Comparison of ENCODE assay signal across 34 cellular contexts in the genomic region with DNA sequence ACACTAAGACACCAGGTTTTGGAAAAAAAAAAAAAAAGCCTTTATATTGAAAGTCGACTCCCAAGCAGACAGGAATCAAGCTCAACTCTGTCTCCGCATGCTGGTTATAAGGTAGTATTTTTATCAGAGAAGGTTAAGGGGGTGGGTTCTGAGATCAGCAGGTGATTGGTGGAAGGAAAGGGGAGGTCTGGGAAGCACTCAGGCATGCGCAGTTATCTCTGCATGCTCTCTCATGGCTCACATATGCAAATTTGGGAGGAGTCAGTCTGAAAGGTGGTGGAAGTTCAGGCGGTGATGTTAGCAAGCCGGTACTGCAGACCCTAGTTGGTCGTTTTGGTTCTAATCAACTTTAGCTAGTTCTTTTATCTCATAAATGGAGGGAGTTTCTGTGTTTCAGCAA.
DNase-seq lines count a peak whose midpoint lies in the region; ATAC-seq and TF ChIP-seq lines count a peak whose summit lies in the region.
"Had no signal": no experiment of that assay in that cellular context is flagged by ENCODE, and none has a peak within 500 bp of the region (broad histone marks: within the 10 kb centered on the region; RNA-seq: fewer than 3 reads in every experiment).

No MANE protein-coding gene starts in this region.

- H3K27ac Mint-ChIP-seq in activated CD4-positive, alpha-beta memory T cell treated with anti-CD3 and anti-CD28 coated beads, Interleukin-2, amount 10 ng/mL, durations not matched to agents 7 days and 5 days = no peak overlapping the region
- H3K27ac Mint-ChIP-seq: activated CD8-positive, alpha-beta T cell treated with anti-CD3 and anti-CD28 coated beads, Interleukin-2, amount 10 ng/mL, durations not matched to agents 7 days and 5 days; activated naive CD4-positive, alpha-beta T cell treated with anti-CD3 and anti-CD28 coated beads, Interleukin-2, amount 50 U/mL, for 24 hours; activated T-helper 2 cell treated with anti-CD3 and anti-CD28 coated beads, Interferon-gamma antibody, Interleukin-2, Interleukin-4, amounts not matched to agents 10 μg/mL and 5 μg/mL and 100 μg/mL, durations not matched to agents 14 hours and 24 hours and 36 hours; CD8-positive, alpha-beta memory T cell; immature natural killer cell; nephron progenitor cell; stimulated activated memory B cell treated with anti-CD40 and anti-IgM and Interleukin-4, amounts not matched to agents 10 μg/mL and 1 μg/mL and 100 μg/mL, for 72 hours; type B pancreatic cell had no signal

- no peak overlapping the region for H3K4me3 Mint-ChIP-seq in activated CD4-positive, alpha-beta memory T cell treated with anti-CD3 and anti-CD28 coated beads, Interleukin-2, amount 10 ng/mL, durations not matched to agents 7 days and 5 days
- H3K4me3 Mint-ChIP-seq: activated CD8-positive, alpha-beta T cell treated with anti-CD3 and anti-CD28 coated beads, Interleukin-2, amount 10 ng/mL, durations not matched to agents 7 days and 5 days; activated naive CD4-positive, alpha-beta T cell treated with anti-CD3 and anti-CD28 coated beads, Interleukin-2, amount 50 U/mL, for 24 hours; CD8-positive, alpha-beta memory T cell; immature natural killer cell; nephron progenitor cell; stimulated activated memory B cell treated with anti-CD40 and anti-IgM and Interleukin-4, amounts not matched to agents 10 μg/mL and 1 μg/mL and 100 μg/mL, for 72 hours; type B pancreatic cell had no signal

- H3K36me3 Mint-ChIP-seq in activated CD4-positive, alpha-beta memory T cell treated with anti-CD3 and anti-CD28 coated beads, Interleukin-2, amount 10 ng/mL, durations not matched to agents 7 days and 5 days (ENCODE audit: low read depth) = no peaks in the 10 kb centered on the region
- H3K36me3 Mint-ChIP-seq: activated naive CD4-positive, alpha-beta T cell treated with anti-CD3 and anti-CD28 coated beads, Interleukin-2, amount 50 U/mL, for 24 hours; CD8-positive, alpha-beta memory T cell; immature natural killer cell; stimulated activated memory B cell treated with anti-CD40 and anti-IgM and Interleukin-4, amounts not matched to agents 10 μg/mL and 1 μg/mL and 100 μg/mL, for 72 hours; type B pancreatic cell had no signal

- no peak overlapping the region for H3K4me3 ChIP-seq in MM.1S (ENCODE audit: low read length)
- no peak overlapping the region for H3K4me3 ChIP-seq in SK-N-MC
- H3K4me3 ChIP-seq: GM12878, heart left ventricle, MG63, ovary, SJSA1 had no signal

- no peaks in the 10 kb centered on the region for H3K4me1 Mint-ChIP-seq in activated CD4-positive, alpha-beta memory T cell treated with anti-CD3 and anti-CD28 coated beads, Interleukin-2, amount 10 ng/mL, durations not matched to agents 7 days and 5 days
- H3K4me1 Mint-ChIP-seq: activated naive CD4-positive, alpha-beta T cell treated with anti-CD3 and anti-CD28 coated beads, Interleukin-2, amount 50 U/mL, for 24 hours; CD8-positive, alpha-beta memory T cell; immature natural killer cell; stimulated activated memory B cell treated with anti-CD40 and anti-IgM and Interleukin-4, amounts not matched to agents 10 μg/mL and 1 μg/mL and 100 μg/mL, for 72 hours had no signal

- 0 out of 2 replicates have a peak, but pooled peaks cover 3% of the 10 kb centered on the region for H3K27me3 ChIP-seq in MM.1S (replicated peaks; ENCODE audit: insufficient read depth, low read length)
- H3K27me3 ChIP-seq: brain microvascular endothelial cell, heart left ventricle, ovary had no signal

- no peak for ATAC-seq in GM21515 (IDR thresholded peaks at IDR 0.05; ENCODE audit: unreplicated experiment)
- ATAC-seq: activated CD8-positive, alpha-beta T cell treated with anti-CD3 and anti-CD28 coated beads, Interleukin-2, amount 10 ng/mL, durations not matched to agents 7 days and 5 days; GM12878; HCT116; heart left ventricle; left colon; stimulated activated memory B cell treated with anti-CD40 and anti-IgM and Interleukin-4, amounts not matched to agents 10 μg/mL and 1 μg/mL and 100 μg/mL, for 72 hours had no signal

- no peak overlapping the region for H3K4me2 ChIP-seq in MM.1S (ENCODE audit: low read depth, low read length)

- no peaks in the 10 kb centered on the region for H3F3A ChIP-seq in MM.1S (ENCODE audit: insufficient read depth, low read length)

- no peaks in the 10 kb centered on the region for H3K4me1 ChIP-seq in MM.1S (ENCODE audit: low read length)
- H3K4me1 ChIP-seq: heart left ventricle, SJSA1 had no signal

- no peak for TF ChIP-seq CTCF in MM.1S (IDR thresholded peaks at IDR 0.05; ENCODE audit: low read length)

- no peaks in the 10 kb centered on the region for H3K9me3 Mint-ChIP-seq in activated CD4-positive, alpha-beta memory T cell treated with anti-CD3 and anti-CD28 coated beads, Interleukin-2, amount 10 ng/mL, durations not matched to agents 7 days and 5 days
- H3K9me3 Mint-ChIP-seq: activated naive CD4-positive, alpha-beta T cell treated with anti-CD3 and anti-CD28 coated beads, Interleukin-2, amount 50 U/mL, for 24 hours; activated T-helper 2 cell treated with anti-CD3 and anti-CD28 coated beads, Interferon-gamma antibody, Interleukin-2, Interleukin-4, amounts not matched to agents 10 μg/mL and 5 μg/mL and 100 μg/mL, durations not matched to agents 14 hours and 24 hours and 36 hours; CD8-positive, alpha-beta memory T cell; nephron progenitor cell; type B pancreatic cell had no signal

- H3K79me2 ChIP-seq in MM.1S (ENCODE audit: low read length) = no peaks in the 10 kb centered on the region

- no peaks in the 10 kb centered on the region for H3K9me2 ChIP-seq in MM.1S (replicated peaks; ENCODE audit: insufficient read depth, low read length)

- no peak overlapping the region for H3K27ac ChIP-seq in MM.1S (ENCODE audit: low read length)
- H3K27ac ChIP-seq in SK-N-MC = peak overlapping the region; percentile 65
- H3K27ac ChIP-seq: brain microvascular endothelial cell, heart left ventricle, ovary, SJSA1 had no signal

- no peak overlapping the region for H2AFZ ChIP-seq in MM.1S (ENCODE audit: low read length)

- DNase-seq in ELF-1 (ENCODE audit: low read depth, low spot score) = peak; percentile 10
- peak; percentile 6 for DNase-seq in MM.1S
- DNase-seq in SK-N-MC (ENCODE audit: low read depth, low spot score) = no peak
- DNase-seq in iPS-NIHi11 (ENCODE audit: low spot score) = peak; percentile 36
- no peak for DNase-seq in HEK293T (ENCODE audit: extremely low spot score)
- no peak for DNase-seq in NCI-H1092 treated with DMSO at 0.1 percent for 48 hours (lab: John Stamatoyannopoulos, UW)
- no peak for DNase-seq in activated CD4-positive, alpha-beta memory T cell treated with anti-CD3 and anti-CD28 coated beads, Interleukin-2, amount 10 ng/mL, durations not matched to agents 7 days and 5 days
- DNase-seq: activated CD4-positive, alpha-beta T cell treated with anti-CD3 and anti-CD28 coated beads for 1 hour; activated CD8-positive, alpha-beta T cell treated with anti-CD3 and anti-CD28 coated beads, Interleukin-2, amount 10 ng/mL, durations not matched to agents 7 days and 5 days; amygdala; brain microvascular endothelial cell; CD8-positive, alpha-beta memory T cell; cerebellar nuclear complex; dermis blood vessel endothelial cell; DMS 273 treated with DMSO at 0.1 percent for 48 hours; EL; heart left ventricle; immature natural killer cell; left colon; MG63; NCI-H146; NCI-H345; NCI-H774; nephron progenitor cell; ovary; T-helper 2 cell had no signal

- POLR2A ChIA-PET in HEK293T (lab: Yijun Ruan, JAX) = no interaction called here
- POLR2A ChIA-PET in activated CD4-positive, alpha-beta memory T cell treated with anti-CD3 and anti-CD28 coated beads, Interleukin-2, amount 10 ng/mL, durations not matched to agents 7 days and 5 days (lab: Charles Lee) = no interaction called here

- no peaks in the 10 kb centered on the region for H3K27me3 Mint-ChIP-seq in activated CD4-positive, alpha-beta memory T cell treated with anti-CD3 and anti-CD28 coated beads, Interleukin-2, amount 10 ng/mL, durations not matched to agents 7 days and 5 days
- H3K27me3 Mint-ChIP-seq: stimulated activated memory B cell treated with anti-CD40 and anti-IgM and Interleukin-4, amounts not matched to agents 10 μg/mL and 1 μg/mL and 100 μg/mL, for 72 hours had no signal

- H3K9me3 ChIP-seq in MM.1S (replicated peaks; ENCODE audit: insufficient read depth, low read length) (no peaks in the 10 kb centered on the region), SK-N-MC (ENCODE audit: low read depth, low read length) (no peaks in the 10 kb centered on the region)
- H3K9me3 ChIP-seq: heart left ventricle, MG63, ovary, SJSA1 had no signal

- H4K20me1 ChIP-seq in MM.1S (ENCODE audit: insufficient read depth, low read length) = no peaks in the 10 kb centered on the region

- H3K9ac ChIP-seq in MM.1S (ENCODE audit: low read length) (no peak overlapping the region), SK-N-MC (ENCODE audit: insufficient read length) (no peak overlapping the region)

- H3K36me3 ChIP-seq in MM.1S (replicated peaks; ENCODE audit: insufficient read depth, low read length) (no peaks in the 10 kb centered on the region), SK-N-MC (ENCODE audit: insufficient read depth, low read length) (no peaks in the 10 kb centered on the region)
- H3K36me3 ChIP-seq: brain microvascular endothelial cell, heart left ventricle, MG63, ovary, SJSA1 had no signal

- CTCF ChIA-PET in HEK293T (lab: Yijun Ruan, JAX) = no interaction called here
- CTCF ChIA-PET in activated CD4-positive, alpha-beta memory T cell treated with anti-CD3 and anti-CD28 coated beads, Interleukin-2, amount 10 ng/mL, durations not matched to agents 7 days and 5 days (lab: Charles Lee) = no interaction called here

TF ChIP-seq in HEK293T, 16 proteins besides CTCF, POLR2A, EP300 and RAD21:
- TF ChIP-seq ELF4 (IDR thresholded peaks at IDR 0.05) = no peak
- no peak for TF ChIP-seq ARNT (IDR thresholded peaks at IDR 0.05)
- no peak for TF ChIP-seq HDGF (IDR thresholded peaks at IDR 0.05; ENCODE audit: borderline replicate concordance)
- TF ChIP-seq LEF1 (IDR thresholded peaks at IDR 0.05; ENCODE audit: borderline replicate concordance) = no peak
- TF ChIP-seq, protein P1, sequence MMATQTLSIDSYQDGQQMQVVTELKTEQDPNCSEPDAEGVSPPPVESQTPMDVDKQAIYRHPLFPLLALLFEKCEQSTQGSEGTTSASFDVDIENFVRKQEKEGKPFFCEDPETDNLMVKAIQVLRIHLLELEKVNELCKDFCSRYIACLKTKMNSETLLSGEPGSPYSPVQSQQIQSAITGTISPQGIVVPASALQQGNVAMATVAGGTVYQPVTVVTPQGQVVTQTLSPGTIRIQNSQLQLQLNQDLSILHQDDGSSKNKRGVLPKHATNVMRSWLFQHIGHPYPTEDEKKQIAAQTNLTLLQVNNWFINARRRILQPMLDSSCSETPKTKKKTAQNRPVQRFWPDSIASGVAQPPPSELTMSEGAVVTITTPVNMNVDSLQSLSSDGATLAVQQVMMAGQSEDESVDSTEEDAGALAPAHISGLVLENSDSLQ (IDR thresholded peaks at IDR 0.05) = no peak
- TF ChIP-seq NFRKB (IDR thresholded peaks at IDR 0.05) = no peak
- no peak for TF ChIP-seq FOXK2 (IDR thresholded peaks at IDR 0.05)
- TF ChIP-seq BHLHE40 (IDR thresholded peaks at IDR 0.05; ENCODE audit: borderline replicate concordance) = no peak
- TF ChIP-seq TARDBP (IDR thresholded peaks at IDR 0.05) = no peak
- no peak for TF ChIP-seq L3MBTL2 (conservative IDR thresholded peaks at IDR 0.05)

Comparison
In these comparisons a context has a peak if more than half of its experiments do, and no peak if none do; other contexts are left out.
1. DNase-seq: peak in ELF-1 (single experiment), MM.1S (single experiment) and iPS-NIHi11 (single experiment); none in SK-N-MC (single experiment), HEK293T (single experiment), NCI-H1092 treated with DMSO at 0.1 percent for 48 hours (single experiment) and activated CD4-positive, alpha-beta memory T cell treated with anti-CD3 and anti-CD28 coated beads, Interleukin-2, amount 10 ng/mL, durations not matched to agents 7 days and 5 days (single experiment).